Comparison of ENCODE assay signal across 22 cellular contexts in genomic region chr5:92237896-92238295, GRCh38.
DNase-seq lines count a peak whose midpoint lies in the region; ATAC-seq, FAIRE-seq and TF ChIP-seq lines count a peak whose summit lies in the region.
"Had no signal": no experiment of that assay in that cellular context is flagged by ENCODE, and none has a peak within 500 bp of the region (broad histone marks: within the 10 kb centered on the region; RNA-seq: fewer than 3 reads in every experiment).

No MANE protein-coding gene starts in this region.

- H3K4me1 ChIP-seq in PC-3 (ENCODE audit: insufficient read depth, low read length) = no peaks in the 10 kb centered on the region
- H3K4me1 ChIP-seq in neuronal stem cell (ENCODE audit: control insufficient read depth in 2 of 2, insufficient read depth in 1 of 2, low read depth in 1 of 2, low read length in 2 of 2) = peaks cover 0 to 4% of the 10 kb centered on the region in 2 donors
- H3K4me1 ChIP-seq: BLaER1 treated with 17β-estradiol and CSF1 and Interleukin-3, amounts not matched to agents 10 nM and 100 nM had no signal

- H3K79me1 ChIP-seq in neuronal stem cell (ENCODE audit: low read depth, low read length) = no peaks in the 10 kb centered on the region

- no peak overlapping the region for H2AFZ ChIP-seq in PC-3 (ENCODE audit: low read length)
- no peak overlapping the region for H2AFZ ChIP-seq in neuronal stem cell (ENCODE audit: low read length)
- H2AFZ ChIP-seq: GM23338 had no signal

- WGBS in neuronal stem cell (ENCODE audit: extremely low coverage in 2 of 2, insufficient read length in 2 of 2, insufficient replicate concordance in 1 of 2), 2 donors = no CpG with 5 or more reads among the region's 2 CpGs

- H3K23ac ChIP-seq in neuronal stem cell (ENCODE audit: low read depth, low read length, poor library complexity) = peak overlapping the region; percentile 68

- no peak overlapping the region for H2BK5ac ChIP-seq in neuronal stem cell (ENCODE audit: low read length)

- CTCF ChIA-PET in PC-3 (lab: Charles Lee) = no interaction called here

- no peak overlapping the region for H3K4me3 ChIP-seq in PC-3 (ENCODE audit: low read length)
- no peak overlapping the region for H3K4me3 ChIP-seq in bronchial epithelial cell (ENCODE audit: low read depth, low read length)
- no peak overlapping the region for H3K4me3 ChIP-seq in neuronal stem cell (ENCODE audit: low read length in 2 of 2)
- H3K4me3 ChIP-seq: BLaER1 treated with 17β-estradiol and CSF1 and Interleukin-3, amounts not matched to agents 10 nM and 100 nM; GM12878; GM23338 had no signal

- no peaks in the 10 kb centered on the region for H3K79me2 ChIP-seq in PC-3 (ENCODE audit: low read length)

- DNase-seq in PC-3 = peak; percentile 1
- DNase-seq in bronchial epithelial cell (ENCODE audit: low read depth) = peak; percentile 78
- no peak for DNase-seq in neuronal stem cell (ENCODE audit: low spot score)
- DNase-seq in COR-L47 (lab: John Stamatoyannopoulos, UW) = no peak
- DNase-seq in activated CD8-positive, alpha-beta memory T cell treated with anti-CD3 and anti-CD28 coated beads, Interleukin-2, amount 50 U/mL, for 4 hours = no peak
- DNase-seq: 8988T; CD8-positive, alpha-beta T cell; DMS 273 treated with DMSO at 0.1 percent for 48 hours; DMS53; DND-41; EL; H7; HFFc6; IMR-90 had no signal

- TF ChIP-seq CTCF in PC-3 (conservative IDR thresholded peaks at IDR 0.05; ENCODE audit: low read depth, low read length) = no peak
- TF ChIP-seq CTCF in bronchial epithelial cell (IDR thresholded peaks at IDR 0.05; ENCODE audit: insufficient read depth, low read length, severe bottlenecking) = no peak

- no peaks in the 10 kb centered on the region for H3K9me3 ChIP-seq in PC-3 (ENCODE audit: low read length)
- H3K9me3 ChIP-seq in neuronal stem cell (replicated peaks in 1 of 2; ENCODE audit: control insufficient read depth in 2 of 2, insufficient read depth in 1 of 2, low read depth in 1 of 2, low read length in 2 of 2) = no peaks in the 10 kb centered on the region
- H3K9me3 ChIP-seq: BLaER1 treated with 17β-estradiol and CSF1 and Interleukin-3, amounts not matched to agents 10 nM and 100 nM had no signal

- H3K27ac ChIP-seq in PC-3 (ENCODE audit: low read length) (no peak overlapping the region), neuronal stem cell (replicated peaks; ENCODE audit: low read length) (no peak overlapping the region)
- H3K27ac ChIP-seq: BLaER1 treated with 17β-estradiol and CSF1 and Interleukin-3, amounts not matched to agents 10 nM and 100 nM; HL-60 had no signal

- H3F3A ChIP-seq in PC-3 (ENCODE audit: low read length, unreplicated experiment) = no peaks in the 10 kb centered on the region

- no peak overlapping the region for H3K18ac ChIP-seq in neuronal stem cell (ENCODE audit: low read length)

- POLR2A ChIA-PET in PC-3 (lab: Charles Lee; ENCODE audit: unreplicated experiment) = no interaction called here

- no peak overlapping the region for H2BK12ac ChIP-seq in neuronal stem cell (ENCODE audit: low read length)

- no peaks in the 10 kb centered on the region for H4K20me1 ChIP-seq in PC-3 (ENCODE audit: low read length)
- H4K20me1 ChIP-seq: BLaER1 treated with 17β-estradiol and CSF1 and Interleukin-3, amounts not matched to agents 10 nM and 100 nM had no signal

- H2AK5ac ChIP-seq in neuronal stem cell (ENCODE audit: low read depth, low read length) = no peak overlapping the region

- ATAC-seq in PC-3 (no peak), esophagus mucosa (no peak)
- ATAC-seq: CD8-positive, alpha-beta T cell; GM12878; GM23338; HCT116 had no signal

- no peak overlapping the region for H3K9ac ChIP-seq in PC-3 (ENCODE audit: low read length)
- no peak overlapping the region for H3K9ac ChIP-seq in neuronal stem cell (ENCODE audit: low read depth, low read length, poor library complexity)
- H3K9ac ChIP-seq: BLaER1 treated with 17β-estradiol and CSF1 and Interleukin-3, amounts not matched to agents 10 nM and 100 nM had no signal

- no peak overlapping the region for H2BK15ac ChIP-seq in neuronal stem cell (ENCODE audit: low read length)

- H3K36me3 ChIP-seq in PC-3 (ENCODE audit: low read depth, low read length) = no peaks in the 10 kb centered on the region
- no peaks in the 10 kb centered on the region for H3K36me3 ChIP-seq in bronchial epithelial cell (ENCODE audit: control insufficient read depth, insufficient read depth, low read length)
- peaks cover 0 to 2% of the 10 kb centered on the region in 2 donors for H3K36me3 ChIP-seq in neuronal stem cell (replicated peaks in 1 of 2; ENCODE audit: control insufficient read depth in 2 of 2, insufficient read depth in 2 of 2, low read length in 2 of 2)
- H3K36me3 ChIP-seq: BLaER1 treated with 17β-estradiol and CSF1 and Interleukin-3, amounts not matched to agents 10 nM and 100 nM had no signal

- H3K4me2 ChIP-seq in PC-3 (ENCODE audit: low read length) (no peak overlapping the region), neuronal stem cell (ENCODE audit: insufficient read depth, low read length, poor library complexity, severe bottlenecking) (no peak overlapping the region)
- H3K4me2 ChIP-seq: BLaER1 treated with 17β-estradiol and CSF1 and Interleukin-3, amounts not matched to agents 10 nM and 100 nM; GM23338 had no signal

- intact Hi-C loops in PC-3 (cut with micrococcal nuclease) = no loop called here

- no peak overlapping the region for H4K91ac ChIP-seq in neuronal stem cell (ENCODE audit: low read depth, low read length, poor library complexity)

- no peaks in the 10 kb centered on the region for H3K9me2 ChIP-seq in PC-3 (replicated peaks; ENCODE audit: low read length)

- peak; percentile 9 for FAIRE-seq in A204.1 (lab: Jason Lieb, UNC)
- no peak for FAIRE-seq in bronchial epithelial cell (lab: Jason Lieb, UNC)
- FAIRE-seq: GM12878, GM19239 had no signal

- no TSS peak for BruUV-seq in PC-3 (replicated peaks; lab: Mats Ljungman, UMichigan)

- H3K27me3 ChIP-seq in PC-3 (ENCODE audit: low read length) = no peaks in the 10 kb centered on the region
- H3K27me3 ChIP-seq in bronchial epithelial cell (ENCODE audit: control insufficient read depth, insufficient read depth, low read length) = no peaks in the 10 kb centered on the region
- peaks cover 0 to 2% (median 0%) of the 10 kb centered on the region in 3 experiments for H3K27me3 ChIP-seq in neuronal stem cell (ENCODE audit: control insufficient read depth in 3 of 3, insufficient read depth in 3 of 3, low read depth in 1 of 3, low read length in 3 of 3)
- H3K27me3 ChIP-seq: BLaER1 treated with 17β-estradiol and CSF1 and Interleukin-3, amounts not matched to agents 10 nM and 100 nM had no signal

- H3K14ac ChIP-seq in neuronal stem cell (ENCODE audit: low read length) = peak overlapping the region; percentile 84

- no peak overlapping the region for H4K8ac ChIP-seq in neuronal stem cell (ENCODE audit: low read depth, low read length)

- H2BK120ac ChIP-seq in neuronal stem cell (ENCODE audit: low read depth, low read length) = no peak overlapping the region

- no peak overlapping the region for H3K4ac ChIP-seq in neuronal stem cell (ENCODE audit: low read length)

Comparison
In these comparisons a context has a peak if more than half of its experiments do, and no peak if none do; other contexts are left out.
1. DNase-seq: peak in PC-3 (single experiment) and bronchial epithelial cell (single experiment); none in neuronal stem cell (single experiment), COR-L47 (single experiment) and activated CD8-positive, alpha-beta memory T cell treated with anti-CD3 and anti-CD28 coated beads, Interleukin-2, amount 50 U/mL, for 4 hours (single experiment).